ENCODE assay signal across 8 cellular contexts in genomic region chr9:125233678-125234077, GRCh38. TPM values are rescaled to one million over a fixed set of nuclear protein-coding genes. Genes with fewer than 3 reads are reported as not detected.
A peak's percentile ranks its signal among the peaks of the same experiment; 100 is the strongest.
DNase-seq lines count a peak whose midpoint lies in the region; ATAC-seq and TF ChIP-seq lines count a peak whose summit lies in the region.

No MANE protein-coding gene starts in this region.

- no peak for TF ChIP-seq CTCF in cardiac fibroblast (IDR thresholded peaks at IDR 0.05; ENCODE audit: low read depth, low read length)

- intact Hi-C loops in posterior vena cava (cut with DNase I): loop anchor here in 1 of 2 donors (10.0 kb wide), 1 partner anchor 91 kb away; no protein-coding TSS in a partner anchor

- no peak overlapping the region for H3K4me3 ChIP-seq in cardiac fibroblast (replicated peaks in 1 of 2; ENCODE audit: low read depth in 2 of 2, low read length in 2 of 2)

- ATAC-seq in HG03520 (IDR thresholded peaks at IDR 0.05; ENCODE audit: unreplicated experiment): no peak
- no peak for ATAC-seq in HG03196 (IDR thresholded peaks at IDR 0.05; ENCODE audit: unreplicated experiment)
- ATAC-seq in GM18873 (IDR thresholded peaks at IDR 0.05; ENCODE audit: low FRiP score, unreplicated experiment): no peak

- DNase-seq in Ammon's horn (ENCODE audit: low spot score): peak; percentile 43
- peak; percentile 98 for DNase-seq in LHCN-M2 (ENCODE audit: low read depth)
- DNase-seq in cardiac fibroblast (ENCODE audit: low read depth in 2 of 2): peak; percentile 91 to 98
- peak; percentile 93 for DNase-seq in myocyte (ENCODE audit: low read depth)
- no peak for DNase-seq in posterior vena cava (ENCODE audit: low spot score)

RNA-seq across cellular contexts. Expression of gene HSPA5, which starts 7.5 kb away (rescaled TPM):
- 62.1 and 79.3 TPM in 2 replicates for total RNA-seq in LHCN-M2 (2014; rRNA removed)
- polyA plus RNA-seq in LHCN-M2 (2012): 192 TPM
- 89.3 and 142 TPM in 2 replicates for total RNA-seq in myocyte
- 445 TPM for polyA plus RNA-seq in myocyte (2012)
- total RNA-seq in posterior vena cava: 100 to 1,000 TPM; 160 to 218 TPM

RNA-seq across cellular contexts. Expression of gene GAPVD1, which starts 27.9 kb away (rescaled TPM):
- total RNA-seq in LHCN-M2 (2014; rRNA removed): 28.5 and 29.9 TPM in 2 replicates
- 9.0 TPM for polyA plus RNA-seq in LHCN-M2 (2012)
- total RNA-seq in myocyte: 30.4 and 40.2 TPM in 2 replicates
- polyA plus RNA-seq in myocyte (2012): 17.6 TPM
- 10 to 100 TPM; 42.5 to 53.3 TPM for total RNA-seq in posterior vena cava

RNA-seq across cellular contexts. Expression of gene RABEPK, which starts 33.3 kb away (rescaled TPM):
- total RNA-seq in LHCN-M2 (2014; rRNA removed) (24.4 and 24.5 TPM in 2 replicates), myocyte (12.1 and 19.4 TPM in 2 replicates), posterior vena cava (10 to 100 TPM; 15.6 to 16.4 TPM)
- 35.2 TPM for polyA plus RNA-seq in LHCN-M2 (2012)
- 29.9 TPM for polyA plus RNA-seq in myocyte (2012)

RNA-seq across cellular contexts. Expression of gene PPP6C, which starts 44.1 kb away (rescaled TPM):
- total RNA-seq in LHCN-M2 (2014; rRNA removed) (38.3 and 38.4 TPM in 2 replicates), myocyte (37.8 and 39.0 TPM in 2 replicates), posterior vena cava (10 to 100 TPM; 35.2 to 39.5 TPM)
- polyA plus RNA-seq in LHCN-M2 (2012): 19.0 TPM
- 21.3 TPM for polyA plus RNA-seq in myocyte (2012)
